Comparison of ENCODE assay signal across 30 cellular contexts in genomic region chr7:91659096-91659495, GRCh38.
"Had no signal": no experiment of that assay in that cellular context is flagged by ENCODE, and none has a peak within 500 bp of the region (broad histone marks: within the 10 kb centered on the region; RNA-seq: fewer than 3 reads in every experiment).

No MANE protein-coding gene starts in this region.

- H3K36me3 ChIP-seq: colonic mucosa, esophagus muscularis mucosa, esophagus squamous epithelium, gastrocnemius medialis, gastroesophageal sphincter, heart left ventricle, heart right ventricle had no signal

- H3K4me1 ChIP-seq: colonic mucosa, esophagus muscularis mucosa, foreskin keratinocyte, gastrocnemius medialis, gastroesophageal sphincter, heart right ventricle had no signal

- H3K79me2 ChIP-seq: hepatocyte had no signal

- ATAC-seq: effector memory CD8-positive, alpha-beta T cell; esophagus mucosa; foreskin keratinocyte; gastrocnemius medialis; gastroesophageal sphincter; heart left ventricle; heart right ventricle had no signal

- H3K4me2 ChIP-seq: hepatocyte had no signal

- H3K27me3 ChIP-seq: colonic mucosa, dorsolateral prefrontal cortex, esophagus muscularis mucosa, esophagus squamous epithelium, foreskin keratinocyte, gastrocnemius medialis, gastroesophageal sphincter, heart left ventricle, heart right ventricle, hepatocyte had no signal

- FAIRE-seq: colon, endometrium, endothelial cell of umbilical vein, frontal cortex had no signal

- H2AFZ ChIP-seq: hepatocyte had no signal

- H3K27ac Mint-ChIP-seq: dendritic cell treated with granulocyte-macrophage colony-stimulating factor and Interleukin-4, amounts not matched to agents 40 ng/mL and 50 ng/mL, for 4 days; effector memory CD8-positive, alpha-beta T cell; endodermal cell had no signal

- DNase-seq: colonic mucosa; cortex of kidney; dermis blood vessel endothelial cell; dorsolateral prefrontal cortex; effector CD4-positive, alpha-beta T cell; effector CD8-positive, alpha-beta T cell; effector memory CD4-positive, alpha-beta T cell; effector memory CD8-positive, alpha-beta T cell; endodermal cell; erythroblast; esophagus squamous epithelium; foreskin fibroblast; foreskin keratinocyte; foreskin melanocyte; gastrocnemius medialis; glutamatergic neuron; head of caudate nucleus; heart left ventricle; heart right ventricle had no signal

- H3K4me3 ChIP-seq: colonic mucosa, coronary artery, dorsolateral prefrontal cortex, esophagus muscularis mucosa, esophagus squamous epithelium, gastrocnemius medialis, gastroesophageal sphincter, heart left ventricle, heart right ventricle, hepatocyte had no signal

- H3K9me3 ChIP-seq: colonic mucosa, esophagus muscularis mucosa, esophagus squamous epithelium, gastrocnemius medialis, gastroesophageal sphincter, heart left ventricle, heart right ventricle had no signal

- H3K27me3 Mint-ChIP-seq: dendritic cell treated with granulocyte-macrophage colony-stimulating factor and Interleukin-4, amounts not matched to agents 40 ng/mL and 50 ng/mL, for 4 days; effector memory CD8-positive, alpha-beta T cell had no signal

- H3K27ac ChIP-seq: colonic mucosa, coronary artery, dorsolateral prefrontal cortex, epithelial cell of prostate, esophagus muscularis mucosa, esophagus squamous epithelium, foreskin keratinocyte, gastrocnemius medialis, gastroesophageal sphincter, heart left ventricle, hepatocyte had no signal

- H3K4me3 Mint-ChIP-seq: dendritic cell treated with granulocyte-macrophage colony-stimulating factor and Interleukin-4, amounts not matched to agents 40 ng/mL and 50 ng/mL, for 4 days; effector memory CD8-positive, alpha-beta T cell; endodermal cell had no signal

- H3K9me3 Mint-ChIP-seq: dendritic cell treated with granulocyte-macrophage colony-stimulating factor and Interleukin-4, amounts not matched to agents 40 ng/mL and 50 ng/mL, for 4 days; endodermal cell had no signal
